Comparison of ENCODE assay signal across 9 cellular contexts in genomic region chr2:43171789-43172188, GRCh38. TPM values are rescaled to one million over a fixed set of nuclear protein-coding genes. Genes with fewer than 3 reads are reported as not detected.
DNase-seq lines count a peak whose midpoint lies in the region; ATAC-seq and TF ChIP-seq lines count a peak whose summit lies in the region.
"Had no signal": no experiment of that assay in that cellular context is flagged by ENCODE, and none has a peak within 500 bp of the region (broad histone marks: within the 10 kb centered on the region; RNA-seq: fewer than 3 reads in every experiment).

No MANE protein-coding gene starts in this region.

- no peak overlapping the region for H3K27ac ChIP-seq in CD8-positive, alpha-beta T cell (ENCODE audit: low read depth, low read length)
- H3K27ac ChIP-seq in IMR-90 (ENCODE audit: insufficient read depth, low read length) (no peak overlapping the region), Karpas-422 (ENCODE audit: low read length) (no peak overlapping the region)

- H3K9ac ChIP-seq in IMR-90 (ENCODE audit: low read depth, low read length) (no peak overlapping the region), Karpas-422 (ENCODE audit: low read length) (no peak overlapping the region)

- no peaks in the 10 kb centered on the region for H3K79me1 ChIP-seq in IMR-90 (ENCODE audit: low read depth in 1 of 2, low read length in 2 of 2)

- no peak overlapping the region for H3K18ac ChIP-seq in IMR-90 (ENCODE audit: low read depth, low read length)

- H3K9me3 ChIP-seq in CD8-positive, alpha-beta T cell (ENCODE audit: low read length) = peaks cover 8% of the 10 kb centered on the region
- H3K9me3 ChIP-seq in IMR-90 (ENCODE audit: control insufficient read depth, insufficient read depth, low read length) (peaks cover 20% of the 10 kb centered on the region), Karpas-422 (ENCODE audit: low read length) (no peaks in the 10 kb centered on the region)
- H3K9me3 ChIP-seq: pancreas had no signal

- no peak overlapping the region for H3K14ac ChIP-seq in IMR-90 (replicated peaks; ENCODE audit: low read depth, low read length)

- ATAC-seq in CD8-positive, alpha-beta T cell = no peak
- ATAC-seq in IMR-90 (ENCODE audit: low read depth) (peak; percentile 48; the same call in 1 of the 2 replicates), GM19328 (IDR thresholded peaks at IDR 0.05; ENCODE audit: unreplicated experiment) (no peak), HG03097 (IDR thresholded peaks at IDR 0.05; ENCODE audit: low FRiP score, unreplicated experiment) (no peak)
- ATAC-seq: pancreas had no signal

- H2AK5ac ChIP-seq in IMR-90 (ENCODE audit: low read depth, low read length) = no peak overlapping the region

- peak overlapping the region; percentile 53; the same call in 1 of the 2 replicates for H2BK20ac ChIP-seq in IMR-90 (ENCODE audit: low read depth, low read length)

- no peak overlapping the region for H3K4ac ChIP-seq in IMR-90 (ENCODE audit: low read depth, low read length)

- no peaks in the 10 kb centered on the region for H3K79me2 ChIP-seq in Karpas-422 (ENCODE audit: low read length)

- H4K20me1 ChIP-seq in IMR-90 (ENCODE audit: insufficient read depth, low read length) = no peaks in the 10 kb centered on the region
- no peaks in the 10 kb centered on the region for H4K20me1 ChIP-seq in Karpas-422 (ENCODE audit: insufficient read depth, low read depth, low read length)

- no peak overlapping the region for H2BK15ac ChIP-seq in IMR-90 (ENCODE audit: low read depth, low read length)

- H3K56ac ChIP-seq in IMR-90 (ENCODE audit: extremely low read depth, insufficient read depth, low read length) = no peak overlapping the region

- peaks cover 88% of the 10 kb centered on the region for H3K4me1 Mint-ChIP-seq in CD8-positive, alpha-beta T cell (ENCODE audit: low read depth)

- no peak for TF ChIP-seq CTCF in CD8-positive, alpha-beta T cell (IDR thresholded peaks at IDR 0.05)
- TF ChIP-seq CTCF in IMR-90 (conservative IDR thresholded peaks at IDR 0.05; ENCODE audit: low read depth, low read length) = no peak
- no peak for TF ChIP-seq CTCF in astrocyte of the spinal cord (IDR thresholded peaks at IDR 0.05; ENCODE audit: low read depth, low read length)

- H2BK120ac ChIP-seq in IMR-90 (ENCODE audit: low read depth, low read length) = no peak overlapping the region

- no peaks in the 10 kb centered on the region for H3K9me3 Mint-ChIP-seq in CD8-positive, alpha-beta T cell

- H3K4me3 Mint-ChIP-seq in CD8-positive, alpha-beta T cell = peak overlapping the region; percentile 26

- no peak overlapping the region for H4K5ac ChIP-seq in IMR-90 (ENCODE audit: low read depth, low read length)

- no peak overlapping the region for H2BK5ac ChIP-seq in IMR-90 (ENCODE audit: low read depth, low read length, poor library complexity, severe bottlenecking)

- H3K4me2 ChIP-seq in IMR-90 (ENCODE audit: low read depth, low read length) = no peak overlapping the region
- no peak overlapping the region for H3K4me2 ChIP-seq in Karpas-422 (ENCODE audit: low read depth, low read length, poor library complexity, severe bottlenecking)

- peaks cover 3% of the 10 kb centered on the region for H3K36me3 Mint-ChIP-seq in CD8-positive, alpha-beta T cell

- no CpG with 5 or more reads among the region's 1 CpG for WGBS in IMR-90 (ENCODE audit: extremely low coverage in 2 of 2, insufficient read length in 1 of 2), 2 experiments

- TF ChIP-seq RAD21 in IMR-90 (IDR thresholded peaks at IDR 0.05; ENCODE audit: low read length) = no peak

- CTCF ChIA-PET in CD8-positive, alpha-beta T cell (lab: Charles Lee) = interaction anchor here (0.8 to 26.6 kb wide), 7 partner anchors 10 to 52 kb away, joined by 3 to 537 read pairs (median 21); partner anchors contain the start of gene ZFP36L2
- CTCF ChIA-PET in IMR-90 (lab: Yijun Ruan, JAX) = no interaction called here

- BruUV-seq in IMR-90 (replicated peaks; lab: Mats Ljungman, UMichigan) = no TSS peak

- H3K27ac Mint-ChIP-seq in CD8-positive, alpha-beta T cell = peak overlapping the region; percentile 99

- no peak for TF ChIP-seq POLR2A in IMR-90 (IDR thresholded peaks at IDR 0.05; ENCODE audit: low read depth, low read length)

- peaks cover 88% of the 10 kb centered on the region for H3K4me1 ChIP-seq in CD8-positive, alpha-beta T cell (ENCODE audit: insufficient read depth, low read length)
- peaks cover 15% of the 10 kb centered on the region for H3K4me1 ChIP-seq in IMR-90 (ENCODE audit: control insufficient read depth, insufficient read depth, low read length)
- peaks cover 14% of the 10 kb centered on the region for H3K4me1 ChIP-seq in Karpas-422 (ENCODE audit: low read length)

- no peak overlapping the region for H4K8ac ChIP-seq in IMR-90 (ENCODE audit: low read depth in 2 of 2, low read length in 2 of 2)

- H2AFZ ChIP-seq in IMR-90 (replicated peaks; ENCODE audit: low read length, poor library complexity) (peak overlapping the region; percentile 80), Karpas-422 (ENCODE audit: low read length) (no peak overlapping the region)

- H3K27me3 Mint-ChIP-seq in CD8-positive, alpha-beta T cell (ENCODE audit: low read depth) = no peaks in the 10 kb centered on the region

- no peak overlapping the region for H4K91ac ChIP-seq in IMR-90 (ENCODE audit: insufficient read depth, low read depth, low read length)

- H3K36me3 ChIP-seq in CD8-positive, alpha-beta T cell (ENCODE audit: insufficient read depth, low read length) = no peaks in the 10 kb centered on the region
- H3K36me3 ChIP-seq in IMR-90 (ENCODE audit: control insufficient read depth, insufficient read depth, low read length) (no peaks in the 10 kb centered on the region), Karpas-422 (ENCODE audit: insufficient read depth, low read length) (no peaks in the 10 kb centered on the region)
- H3K36me3 ChIP-seq: pancreas had no signal

- no peaks in the 10 kb centered on the region for H3K9me2 ChIP-seq in Karpas-422 (replicated peaks; ENCODE audit: insufficient read depth, low read length)

- DNase-seq in CD8-positive, alpha-beta T cell = no peak
- DNase-seq in IMR-90 (peak; percentile 66), astrocyte of the spinal cord (ENCODE audit: low read depth, low spot score) (peak; percentile 74), mucosa of gallbladder (ENCODE audit: low spot score) (peak; percentile 67), dedifferentiated amniotic fluid mesenchymal stem cell (ENCODE audit: extremely low spot score) (no peak), Karpas-422 (no peak)

- dilution Hi-C loops in IMR-90 (cut with HindIII; ENCODE audit: low sequenced_read_pairs, unreplicated experiment) = no loop called here

- POLR2A ChIA-PET in CD8-positive, alpha-beta T cell (lab: Charles Lee) = interaction anchor here (1.2 to 28.3 kb wide), 3 partner anchors 21 to 51 kb away, joined by 5 to 828 read pairs (median 245); partner anchors contain the start of gene ZFP36L2
- POLR2A ChIA-PET in IMR-90 (lab: Charles Lee; ENCODE audit: unreplicated experiment) = no interaction called here

- intact Hi-C loops in CD8-positive, alpha-beta T cell (cut with DNase I, micrococcal nuclease) = loop anchor here in 1 of 2 experiments (5.0 kb wide), 1 partner anchor 359 kb away; no protein-coding TSS in a partner anchor
- intact Hi-C loops in IMR-90 (cut with micrococcal nuclease) = no loop called here

- H3K4me3 ChIP-seq in CD8-positive, alpha-beta T cell (ENCODE audit: low read depth, low read length) = no peak overlapping the region
- H3K4me3 ChIP-seq in IMR-90 (ENCODE audit: insufficient read depth, low read depth, low read length) (no peak overlapping the region), astrocyte of the spinal cord (ENCODE audit: low read depth, low read length) (no peak overlapping the region), Karpas-422 (ENCODE audit: low read length) (no peak overlapping the region)
- H3K4me3 ChIP-seq: pancreas had no signal

- no peak overlapping the region for H2AK9ac ChIP-seq in IMR-90 (replicated peaks; ENCODE audit: low read depth, low read length, poor library complexity)

- H3K23ac ChIP-seq in IMR-90 (ENCODE audit: low read depth, low read length) = no peak overlapping the region

- in situ Hi-C loops in IMR-90 (cut with MboI; ENCODE audit: low sequenced_read_pairs) (no loop called here), astrocyte of the spinal cord (cut with HindIII; ENCODE audit: low sequenced_read_pairs) (no loop called here)

- H3K9me1 ChIP-seq in IMR-90 (ENCODE audit: insufficient read depth, low read length) = peaks cover 7% of the 10 kb centered on the region

- no peaks in the 10 kb centered on the region for H3K27me3 ChIP-seq in CD8-positive, alpha-beta T cell (ENCODE audit: insufficient read depth, low read length)
- H3K27me3 ChIP-seq in IMR-90 (ENCODE audit: control insufficient read depth, insufficient read depth, low read length) (no peaks in the 10 kb centered on the region), Karpas-422 (ENCODE audit: low read length) (no peaks in the 10 kb centered on the region)
- H3K27me3 ChIP-seq: pancreas had no signal

TF ChIP-seq in IMR-90, 13 proteins besides CTCF, POLR2A, EP300 and RAD21 (continues in another document):
- no peak for TF ChIP-seq ELK1 (IDR thresholded peaks at IDR 0.05; ENCODE audit: borderline replicate concordance, low read depth, low read length)
- TF ChIP-seq RCOR1 (IDR thresholded peaks at IDR 0.05; ENCODE audit: insufficient replicate concordance, low read length) = no peak
- no peak for TF ChIP-seq FOS (IDR thresholded peaks at IDR 0.05; ENCODE audit: low read depth, low read length)
- no peak for TF ChIP-seq CHD1 (IDR thresholded peaks at IDR 0.05; ENCODE audit: low read depth, low read length)
- TF ChIP-seq CEBPB (IDR thresholded peaks at IDR 0.05; ENCODE audit: low read depth, low read length) = no peak

RNA-seq across cellular contexts. Expression of gene ZFP36L2, which starts 54.6 kb away (rescaled TPM):
- total RNA-seq in CD8-positive, alpha-beta T cell = 1,000 to 10,000 TPM; 1,270 to 1,311 TPM
- total RNA-seq in IMR-90 (2012; rRNA removed) (1.8 and 2.2 TPM in 2 replicates), mucosa of gallbladder (209 TPM)
- 20.1 and 20.8 TPM in 2 replicates for polyA plus RNA-seq in IMR-90 (2012; rRNA removed)
- polyA plus RNA-seq in IMR-90 (2012; cell fraction: cytosol; rRNA removed) = 8.6 and 34.8 TPM in 2 replicates
- 19.6 and 31.4 TPM in 2 replicates for polyA plus RNA-seq in IMR-90 (2012; cell fraction: nucleus; rRNA removed; ENCODE audit: low replicate concordance)
- 4.0 and 10.6 TPM in 2 replicates for total RNA-seq in Karpas-422 (2014; rRNA removed; shearing (Covaris generic); ENCODE audit: low replicate concordance)

Comparison
In these comparisons a context has a peak if more than half of its experiments do, and no peak if none do; other contexts are left out.
1. DNase-seq: peak in IMR-90 (single experiment), astrocyte of the spinal cord (single experiment) and mucosa of gallbladder (single experiment); none in CD8-positive, alpha-beta T cell (0 of 7), dedifferentiated amniotic fluid mesenchymal stem cell (single experiment) and Karpas-422 (single experiment).
2. RNA of gene ZFP36L2, which starts 54.6 kb away (total RNA-seq): 1,270 to 1,311 TPM in CD8-positive, alpha-beta T cell and 209 TPM in mucosa of gallbladder (single experiment); 4.0 to 10.6 TPM in Karpas-422 and 1.8 to 2.2 TPM in IMR-90; every median in the first group is over 10 times any median in the second.